Comparison of ENCODE assay signal across 8 cellular contexts in genomic region chr1:51875291-51875772, GRCh38. TPM values are rescaled to one million over a fixed set of nuclear protein-coding genes. Genes with fewer than 3 reads are reported as not detected.
DNase-seq lines count a peak whose midpoint lies in the region; ATAC-seq and TF ChIP-seq lines count a peak whose summit lies in the region.

No MANE protein-coding gene starts in this region.

- peaks cover 16 to 18% of the 10 kb centered on the region in 2 donors for H3K36me3 Mint-ChIP-seq in CD14-positive monocyte

- H3K4me1 ChIP-seq in HAP-1, result peaks cover 22% of the 10 kb centered on the region
- peaks cover 10% of the 10 kb centered on the region for H3K4me1 ChIP-seq in mesenchymal stem cell (ENCODE audit: control insufficient read depth, insufficient read depth, low read depth, low read length)

- H2AFZ ChIP-seq in mesenchymal stem cell (ENCODE audit: low read depth, low read length), result no peak overlapping the region

- H3K9me3 ChIP-seq in HAP-1 (no peaks in the 10 kb centered on the region), mesenchymal stem cell (ENCODE audit: control insufficient read depth, low read length) (no peaks in the 10 kb centered on the region)

- no peak overlapping the region for H3K4ac ChIP-seq in mesenchymal stem cell (ENCODE audit: low read depth in 1 of 2, low read length in 2 of 2)

- H3K27ac Mint-ChIP-seq in CD14-positive monocyte, result peak overlapping the region; percentile 35 to 86 (median 80)

- H2BK15ac ChIP-seq in mesenchymal stem cell (ENCODE audit: low read depth, poor library complexity, severe bottlenecking), result no peak overlapping the region

- H3K4me3 ChIP-seq in HAP-1 (peak overlapping the region; percentile 90), mesenchymal stem cell (ENCODE audit: insufficient read depth in 1 of 2, low read depth in 1 of 2, low read length in 2 of 2) (peak overlapping the region in 1 of 2 experiments; percentile 98), foreskin fibroblast (ENCODE audit: low read depth in 1 of 2, low read length in 2 of 2) (peak overlapping the region in 1 of 2 donors; percentile 26)

- no peak overlapping the region for H3K18ac ChIP-seq in mesenchymal stem cell (ENCODE audit: low read depth in 1 of 2, low read length in 2 of 2)

- no peak overlapping the region for H2BK5ac ChIP-seq in mesenchymal stem cell (ENCODE audit: low read depth, low read length, poor library complexity, severe bottlenecking)

- peaks cover 34% of the 10 kb centered on the region for H3K4me1 Mint-ChIP-seq in CD14-positive monocyte

- no peak overlapping the region for H2AK5ac ChIP-seq in mesenchymal stem cell (ENCODE audit: low read length, severe bottlenecking)

- peak overlapping the region; percentile 19; the same call in 1 of the 2 replicates for H3K27ac ChIP-seq in VCaP
- H3K27ac ChIP-seq in mesenchymal stem cell (ENCODE audit: low read length, poor library complexity, severe bottlenecking), result no peak overlapping the region

- peaks cover 4% of the 10 kb centered on the region for H3K79me1 ChIP-seq in mesenchymal stem cell (replicated peaks; ENCODE audit: low read length, poor library complexity, severe bottlenecking)

- peak overlapping the region in 1 of 2 donors; percentile 67 for H3K4me3 Mint-ChIP-seq in CD14-positive monocyte

- H3K9ac ChIP-seq in mesenchymal stem cell (ENCODE audit: low read length), result peak overlapping the region; percentile 30

- no peaks in the 10 kb centered on the region for H3K9me3 Mint-ChIP-seq in CD14-positive monocyte

- H4K8ac ChIP-seq in mesenchymal stem cell (ENCODE audit: low read length), result no peak overlapping the region

- no peak overlapping the region for H3K4me2 ChIP-seq in mesenchymal stem cell (ENCODE audit: low read length, poor library complexity, severe bottlenecking)

- H3K14ac ChIP-seq in mesenchymal stem cell (ENCODE audit: low read length in 2 of 2), result no peak overlapping the region

- TF ChIP-seq CTCF in CD14-positive monocyte (IDR thresholded peaks at IDR 0.05) (no peak), VCaP (conservative IDR thresholded peaks at IDR 0.05) (no peak), foreskin fibroblast (IDR thresholded peaks at IDR 0.05; ENCODE audit: low read depth, low read length) (no peak)

- WGBS in mesenchymal stem cell, result 92% methylated on average over 5 of the region's 6 CpGs

- no peak overlapping the region for H2BK120ac ChIP-seq in mesenchymal stem cell (ENCODE audit: low read depth, low read length)

- ATAC-seq in HG03280 (IDR thresholded peaks at IDR 0.05; ENCODE audit: unreplicated experiment), result no peak

- intact Hi-C loops in CD14-positive monocyte (cut with micrococcal nuclease), result loop anchor here (5.0 to 10.0 kb wide), 2 partner anchors 358 to 529 kb away; partner anchors contain the start of genes ORC1 (in 2 of the 2), PRPF38A (in 2 of the 2) and EPS15 (in 1 of the 2)

- no peak overlapping the region for H4K91ac ChIP-seq in mesenchymal stem cell (ENCODE audit: low read length)

- H3K27me3 Mint-ChIP-seq in CD14-positive monocyte (ENCODE audit: low read depth in 3 of 3), result peaks cover 0 to 3% (median 1%) of the 10 kb centered on the region in 3 donors

- in situ Hi-C loops in HAP-1 (cut with MboI; ENCODE audit: low sequenced_read_pairs), result loop anchor here (25.0 kb wide), 1 partner anchor 812 kb away; the partner anchor contains the start of gene COA7

- H3K36me3 ChIP-seq in HAP-1 (replicated peaks) (no peaks in the 10 kb centered on the region), mesenchymal stem cell (ENCODE audit: control insufficient read depth in 1 of 2, insufficient read depth in 2 of 2, low read depth in 1 of 2, low read length in 2 of 2) (peaks cover 3 to 8% of the 10 kb centered on the region in 2 experiments)

- no peak overlapping the region for H3K23ac ChIP-seq in mesenchymal stem cell (ENCODE audit: low read length in 2 of 2)

- DNase-seq in CD14-positive monocyte (ENCODE audit: low spot score), result no peak
- DNase-seq in HAP-1 (ENCODE audit: low spot score in 2 of 2), result no peak
- DNase-seq in mesenchymal stem cell, result no peak
- no peak for DNase-seq in activated gamma-delta T cell treated with Interleukin-2 at 50 U/mL for 16 hours
- DNase-seq in foreskin fibroblast, result no peak
- no peak for DNase-seq in hypothalamus (lab: John Stamatoyannopoulos, UW)

- H3K27me3 ChIP-seq in HAP-1 (ENCODE audit: low read depth) (no peaks in the 10 kb centered on the region), mesenchymal stem cell (ENCODE audit: control insufficient read depth in 1 of 2, insufficient read depth in 1 of 2, low read length in 2 of 2) (no peaks in the 10 kb centered on the region)

- H2BK12ac ChIP-seq in mesenchymal stem cell (ENCODE audit: low read length in 2 of 2), result no peak overlapping the region

RNA-seq across cellular contexts. Expression of gene NRDC, which starts 3.2 kb away (rescaled TPM):
- polyA plus RNA-seq in CD14-positive monocyte, result 10 to 100 TPM; 66.8 to 74.3 TPM
- 102 TPM for polyA plus RNA-seq in mesenchymal stem cell (2013, experiment 1 of 2)
- polyA plus RNA-seq in mesenchymal stem cell (2013, experiment 2 of 2), result 96.9 TPM
